ENCODE assay signal across 9 cellular contexts in the genomic region with DNA sequence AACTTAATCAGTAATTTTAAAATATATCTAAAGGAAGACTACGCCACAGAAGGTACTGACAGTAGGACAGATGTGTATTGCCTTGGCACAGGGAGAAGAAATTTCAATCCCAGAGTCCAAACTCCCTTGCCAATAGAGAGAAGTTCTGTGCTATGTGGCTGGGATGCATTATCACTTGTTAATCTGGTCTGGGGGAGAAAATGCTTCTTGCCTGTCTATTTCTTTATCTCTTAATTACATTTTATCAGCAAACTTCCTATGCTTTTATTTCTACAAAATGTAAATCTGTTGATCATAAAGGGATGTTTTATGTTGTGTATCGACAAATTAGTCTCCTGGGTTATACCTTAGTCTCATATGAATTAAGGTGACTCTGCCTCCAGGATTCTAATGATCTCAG. TPM values are rescaled to one million over a fixed set of nuclear protein-coding genes. Genes with fewer than 3 reads are reported as not detected.
"Had no signal": no experiment of that assay in that cellular context is flagged by ENCODE, and none has a peak within 500 bp of the region (broad histone marks: within the 10 kb centered on the region; RNA-seq: fewer than 3 reads in every experiment).

No MANE protein-coding gene starts in this region.

- H3K27ac ChIP-seq: GM23248, HL-60 had no signal

- H3K27me3 Mint-ChIP-seq: IgD-negative memory B cell had no signal

- H3K4me3 ChIP-seq: GM23248 had no signal

- DNase-seq: GM23248, GOT3, H9, HCEC 1CT, KBM-7 had no signal

- H2AFZ ChIP-seq: GM23248 had no signal

- H3K4me3 Mint-ChIP-seq: H9, IgD-negative memory B cell had no signal

- H3K9ac ChIP-seq: GM23248 had no signal

- H3K36me3 Mint-ChIP-seq: IgD-negative memory B cell had no signal

- ATAC-seq: HepG2 had no signal

- H3K27ac Mint-ChIP-seq: H9, IgD-negative memory B cell had no signal

- H3K4me1 Mint-ChIP-seq: IgD-negative memory B cell had no signal

- FAIRE-seq: H54, HepG2 had no signal

RNA-seq across cellular contexts. Expression of gene RBMS3, which starts 21.7 kb away (rescaled TPM):
- total RNA-seq: HepG2 had no signal
- polyA plus RNA-seq: HepG2, IgD-negative memory B cell had no signal
